In genomic region chr10:50417906-50418697, GRCh38 we compare ENCODE assay signal across 8 cellular contexts.
A peak's percentile ranks its signal among the peaks of the same experiment; 100 is the strongest.
DNase-seq lines count a peak whose midpoint lies in the region; ATAC-seq and TF ChIP-seq lines count a peak whose summit lies in the region.

No MANE protein-coding gene starts in this region.

- ATAC-seq in GM18873 (IDR thresholded peaks at IDR 0.05; ENCODE audit: low FRiP score, unreplicated experiment): peak; percentile 65
- peak; percentile 75 for ATAC-seq in HG03064 (IDR thresholded peaks at IDR 0.05; ENCODE audit: low read depth, unreplicated experiment)

- 1 to 3% (median 1%) methylated on average over 15 to 61 of the region's 61 CpGs for WGBS in adrenal gland, 4 donors

- CTCF ChIA-PET in RWPE1 (lab: Yijun Ruan, JAX): interaction anchor here (0.7 to 0.9 kb wide), 4 partner anchors 10 to 609 kb away, joined by 3 to 5 read pairs (median 4); no protein-coding TSS in a partner anchor

- H3K27me3 ChIP-seq in adrenal gland (no peaks in the 10 kb centered on the region), left ventricle myocardium inferior (ENCODE audit: low read depth) (no peaks in the 10 kb centered on the region)

- H3K9me3 ChIP-seq in adrenal gland (replicated peaks in 1 of 3): no peaks in the 10 kb centered on the region
- H3K9me3 ChIP-seq in left ventricle myocardium inferior (replicated peaks): no peaks in the 10 kb centered on the region

- TF ChIP-seq CTCF in RWPE1 (conservative IDR thresholded peaks at IDR 0.05; ENCODE audit: low read depth) (no peak), adrenal gland (IDR thresholded peaks at IDR 0.05) (peak in 1 of 6 experiments; percentile 18), left ventricle myocardium inferior (IDR thresholded peaks at IDR 0.05; ENCODE audit: borderline replicate concordance) (no peak)

- H3K4me1 ChIP-seq in adrenal gland (replicated peaks in 1 of 2): peaks cover 0 to 49% of the 10 kb centered on the region in 2 donors
- peaks cover 64% of the 10 kb centered on the region for H3K4me1 ChIP-seq in left ventricle myocardium inferior

- H3K4me3 ChIP-seq in adrenal gland (peak overlapping the region; percentile 5 to 83 (median 40)), left ventricle myocardium inferior (peak overlapping the region; percentile 76)

- TF ChIP-seq POLR2A in adrenal gland (IDR thresholded peaks at IDR 0.05): peak; percentile 31 to 82

- H3K27ac ChIP-seq in RWPE1 (peak overlapping the region; percentile 94), adrenal gland (peak overlapping the region in 4 of 5 donors; percentile 63 to 90 (median 84)), left ventricle myocardium inferior (replicated peaks) (peak overlapping the region; percentile 82)

- no peaks in the 10 kb centered on the region for H3K36me3 ChIP-seq in adrenal gland (replicated peaks in 1 of 2)
- H3K36me3 ChIP-seq in left ventricle myocardium inferior: no peaks in the 10 kb centered on the region

- intact Hi-C loops in adrenal gland (cut with DNase I): no loop called here
- intact Hi-C loops in left ventricle myocardium inferior (cut with micrococcal nuclease): loop anchor here (10.0 kb wide), 1 partner anchor 207 kb away; the partner anchor contains the start of gene SGMS1
- intact Hi-C loops in posterior cingulate gyrus (cut with DNase I): loop anchor here (2.0 to 5.0 kb wide), 2 partner anchors 139 to 207 kb away; no protein-coding TSS in a partner anchor

- peak; percentile 89 for DNase-seq in AG08396 (ENCODE audit: low spot score)
- DNase-seq in RWPE1 (ENCODE audit: low spot score): peak; percentile 91
- DNase-seq in adrenal gland: peak; percentile 61 to 84 (median 78)
- DNase-seq in left ventricle myocardium inferior: peak; percentile 79
- peak; percentile 19 to 92 (median 40) for DNase-seq in posterior cingulate gyrus
- DNase-seq in SHP77 (lab: John Stamatoyannopoulos, UW): no peak

- POLR2A ChIA-PET in RWPE1 (lab: Yijun Ruan, JAX; ENCODE audit: low non-redundant PET): no interaction called here

Comparison
In these comparisons a context has a peak if more than half of its experiments do, and no peak if none do; other contexts are left out.
1. DNase-seq: peak in AG08396 (single experiment), RWPE1 (single experiment), adrenal gland (7 of 7), left ventricle myocardium inferior (single experiment) and posterior cingulate gyrus (10 of 10); none in SHP77 (0 of 2).
2. intact Hi-C loops: an anchor here in left ventricle myocardium inferior (10.0 kb wide) and posterior cingulate gyrus (2.0 to 5.0 kb wide); none called in adrenal gland.
3. Peak in every context shown above with its lines, with median percentiles within 50 percentile points of each other: H3K27ac ChIP-seq.